In genomic region chr12:66335746-66336145, GRCh38 we compare ENCODE assay signal across 24 cellular contexts.
"Had no signal": no experiment of that assay in that cellular context is flagged by ENCODE, and none has a peak within 500 bp of the region (broad histone marks: within the 10 kb centered on the region; RNA-seq: fewer than 3 reads in every experiment).

No MANE protein-coding gene starts in this region.

- DNase-seq: stimulated activated CD4-positive, alpha-beta T cell treated with anti-CD3 and anti-CD28 coated beads, Interleukin-2, amount 100 ng/mL, for 48 hours; stimulated activated CD4-positive, alpha-beta T cell treated with anti-CD3 and anti-CD28 coated beads, Interleukin-4, amount 100 ng/mL, for 1 hour; stimulated activated CD4-positive, alpha-beta T cell treated with anti-CD3 and anti-CD28 coated beads, Interleukin-4, amount 100 ng/mL, for 24 hours; stimulated activated CD4-positive, alpha-beta T cell treated with anti-CD3 and anti-CD28 coated beads, Interleukin-4, amount 100 ng/mL, for 4 hours; stimulated activated CD8-positive, alpha-beta memory T cell treated with anti-CD3 and anti-CD28 coated beads, Interleukin-4, amount 100 ng/mL, for 48 hours; stimulated activated naive B cell treated with anti-CD40 and anti-IgM and Interleukin-4, amounts not matched to agents 10 μg/mL and 1 μg/mL and 100 μg/mL, for 72 hours; stimulated activated naive CD4-positive, alpha-beta T cell; stimulated activated naive CD4-positive, alpha-beta T cell treated with Interleukin-2 at 50 U/mL for 16 hours; stimulated activated naive CD8-positive, alpha-beta T cell treated with anti-CD3 and anti-CD28 coated beads, Interleukin-15, amount 100 ng/mL, for 72 hours; stimulated activated naive CD8-positive, alpha-beta T cell treated with anti-CD3 and anti-CD28 coated beads, Interleukin-15, Interleukin-2, amounts not matched to agents 100 U/mL and 50 U/mL, for 24 hours; stomach; substantia nigra; testis; thyroid gland; tibial artery; transverse colon; trophoblast cell; upper lobe of left lung; upper lobe of right lung; uterus had no signal

- H3K4me1 Mint-ChIP-seq: stimulated activated memory B cell treated with anti-CD40 and anti-IgM and Interleukin-4, amounts not matched to agents 10 μg/mL and 1 μg/mL and 100 μg/mL, for 72 hours; stimulated activated naive B cell treated with anti-CD40 and anti-IgM and Interleukin-4, amounts not matched to agents 10 μg/mL and 1 μg/mL and 100 μg/mL, for 72 hours had no signal

- ATAC-seq: stimulated activated effector memory CD8-positive, alpha-beta T cell treated with anti-CD3 and anti-CD28 coated beads, Interleukin-12 subunit alpha, Interleukin-12 subunit beta, amount 100 ng/mL, for 72 hours; stimulated activated memory B cell treated with anti-CD40 and anti-IgM and Interleukin-4, amounts not matched to agents 10 μg/mL and 1 μg/mL and 100 μg/mL, for 72 hours; stimulated activated naive B cell treated with anti-CD40 and anti-IgM and Interleukin-4, amounts not matched to agents 10 μg/mL and 1 μg/mL and 100 μg/mL, for 72 hours; stimulated activated naive CD8-positive, alpha-beta T cell treated with anti-CD3 and anti-CD28 coated beads, Interleukin-15, amount 100 ng/mL, for 72 hours; stimulated activated naive CD8-positive, alpha-beta T cell treated with anti-CD3 and anti-CD28 coated beads, Interleukin-15, Interleukin-2, amounts not matched to agents 100 U/mL and 50 U/mL, for 24 hours; upper lobe of right lung had no signal

- H3K27me3 Mint-ChIP-seq: stimulated activated memory B cell treated with anti-CD40 and anti-IgM and Interleukin-4, amounts not matched to agents 10 μg/mL and 1 μg/mL and 100 μg/mL, for 72 hours; stimulated activated naive B cell treated with anti-CD40 and anti-IgM and Interleukin-4, amounts not matched to agents 10 μg/mL and 1 μg/mL and 100 μg/mL, for 72 hours; stimulated activated naive CD8-positive, alpha-beta T cell treated with anti-CD3 and anti-CD28 coated beads, Interleukin-15, amount 100 ng/mL, for 72 hours; stimulated activated naive CD8-positive, alpha-beta T cell treated with anti-CD3 and anti-CD28 coated beads, Interleukin-15, Interleukin-2, amounts not matched to agents 100 ng/mL and 50 ng/mL, for 24 hours; type B pancreatic cell had no signal

- H3K27ac Mint-ChIP-seq: stimulated activated effector memory CD8-positive, alpha-beta T cell treated with anti-CD3 and anti-CD28 coated beads, Interleukin-12 subunit alpha, Interleukin-12 subunit beta, amount 100 ng/mL, for 72 hours; stimulated activated memory B cell treated with anti-CD40 and anti-IgM and Interleukin-4, amounts not matched to agents 10 μg/mL and 1 μg/mL and 100 μg/mL, for 72 hours; stimulated activated naive B cell treated with anti-CD40 and anti-IgM and Interleukin-4, amounts not matched to agents 10 μg/mL and 1 μg/mL and 100 μg/mL, for 72 hours; stimulated activated naive CD8-positive, alpha-beta T cell treated with anti-CD3 and anti-CD28 coated beads, Interleukin-15, amount 100 ng/mL, for 72 hours; stimulated activated naive CD8-positive, alpha-beta T cell treated with anti-CD3 and anti-CD28 coated beads, Interleukin-15, Interleukin-2, amounts not matched to agents 100 ng/mL and 50 ng/mL, for 24 hours; type B pancreatic cell had no signal

- H3K4me3 Mint-ChIP-seq: stimulated activated effector memory CD8-positive, alpha-beta T cell treated with anti-CD3 and anti-CD28 coated beads, Interleukin-12 subunit alpha, Interleukin-12 subunit beta, amount 100 ng/mL, for 72 hours; stimulated activated memory B cell treated with anti-CD40 and anti-IgM and Interleukin-4, amounts not matched to agents 10 μg/mL and 1 μg/mL and 100 μg/mL, for 72 hours; stimulated activated naive B cell treated with anti-CD40 and anti-IgM and Interleukin-4, amounts not matched to agents 10 μg/mL and 1 μg/mL and 100 μg/mL, for 72 hours; stimulated activated naive CD8-positive, alpha-beta T cell treated with anti-CD3 and anti-CD28 coated beads, Interleukin-15, amount 100 ng/mL, for 72 hours; stimulated activated naive CD8-positive, alpha-beta T cell treated with anti-CD3 and anti-CD28 coated beads, Interleukin-15, Interleukin-2, amounts not matched to agents 100 ng/mL and 50 ng/mL, for 24 hours; type B pancreatic cell had no signal
